ENCODE assay signal across 8 cellular contexts in genomic region chr21:17783816-17784598, GRCh38. TPM values are rescaled to one million over a fixed set of nuclear protein-coding genes. Genes with fewer than 3 reads are reported as not detected.
DNase-seq lines count a peak whose midpoint lies in the region; ATAC-seq and TF ChIP-seq lines count a peak whose summit lies in the region.

No MANE protein-coding gene starts in this region.

- TF ChIP-seq CTCF in HFFc6 (IDR thresholded peaks at IDR 0.05), result no peak

- peaks cover 13 to 22% (median 15%) of the 10 kb centered on the region in 3 donors for H3K36me3 Mint-ChIP-seq in CD8-positive, alpha-beta memory T cell
- peaks cover 30% of the 10 kb centered on the region for H3K36me3 Mint-ChIP-seq in activated naive CD8-positive, alpha-beta T cell treated with anti-CD3 and anti-CD28 coated beads, Interleukin-2, amount 50 U/mL, for 24 hours (ENCODE audit: low read depth)
- peaks cover 25% of the 10 kb centered on the region for H3K36me3 Mint-ChIP-seq in HFFc6 (ENCODE audit: low read depth)

- peaks cover 94% of the 10 kb centered on the region for H3K4me1 ChIP-seq in CD8-positive, alpha-beta memory T cell (ENCODE audit: insufficient read depth, low read length)

- H3K27me3 ChIP-seq in CD8-positive, alpha-beta memory T cell (ENCODE audit: insufficient read depth, low read length, poor library complexity, severe bottlenecking), result no peaks in the 10 kb centered on the region

- ATAC-seq in GM19463 (IDR thresholded peaks at IDR 0.05; ENCODE audit: unreplicated experiment) (peak; percentile 54), HG03469 (IDR thresholded peaks at IDR 0.05; ENCODE audit: unreplicated experiment) (peak; percentile 35)
- peak; percentile 55 for ATAC-seq in activated naive CD8-positive, alpha-beta T cell treated with anti-CD3 and anti-CD28 coated beads, Interleukin-2, amount 50 U/mL, for 24 hours

- H3K27ac Mint-ChIP-seq in CD8-positive, alpha-beta memory T cell, result peak overlapping the region; percentile 79 to 96 (median 91)
- H3K27ac Mint-ChIP-seq in activated naive CD8-positive, alpha-beta T cell treated with anti-CD3 and anti-CD28 coated beads, Interleukin-2, amount 50 U/mL, for 24 hours, result peak overlapping the region; percentile 93
- no peak overlapping the region for H3K27ac Mint-ChIP-seq in HFFc6

- H3K36me3 ChIP-seq in CD8-positive, alpha-beta memory T cell (ENCODE audit: insufficient read depth, low read length), result no peaks in the 10 kb centered on the region

- H3K27me3 Mint-ChIP-seq in CD8-positive, alpha-beta memory T cell, result no peaks in the 10 kb centered on the region
- no peaks in the 10 kb centered on the region for H3K27me3 Mint-ChIP-seq in activated naive CD8-positive, alpha-beta T cell treated with anti-CD3 and anti-CD28 coated beads, Interleukin-2, amount 50 U/mL, for 24 hours
- H3K27me3 Mint-ChIP-seq in HFFc6 (ENCODE audit: insufficient read depth), result no peaks in the 10 kb centered on the region; the same call in none of the 2 replicates

- peak overlapping the region; percentile 59 to 88 (median 86) for H3K4me3 Mint-ChIP-seq in CD8-positive, alpha-beta memory T cell
- H3K4me3 Mint-ChIP-seq in activated naive CD8-positive, alpha-beta T cell treated with anti-CD3 and anti-CD28 coated beads, Interleukin-2, amount 50 U/mL, for 24 hours, result peak overlapping the region; percentile 76
- H3K4me3 Mint-ChIP-seq in HFFc6, result no peak overlapping the region

- peak overlapping the region; percentile 46 for H3K27ac ChIP-seq in CD8-positive, alpha-beta memory T cell (ENCODE audit: low read depth, low read length)
- no peak overlapping the region for H3K27ac ChIP-seq in substantia nigra (ENCODE audit: low read depth, low read length, poor library complexity, severe bottlenecking)

- CTCF ChIA-PET in CD8-positive, alpha-beta memory T cell (lab: Charles Lee), result interaction anchor here (0.8 to 2.8 kb wide), 9 partner anchors 9 to 94 kb away, joined by 3 to 11 read pairs (median 4); partner anchors contain the start of gene C21orf91

- H3K4me1 Mint-ChIP-seq in CD8-positive, alpha-beta memory T cell, result peaks cover 96 to 100% (median 100%) of the 10 kb centered on the region in 3 donors
- peaks cover 99% of the 10 kb centered on the region for H3K4me1 Mint-ChIP-seq in activated naive CD8-positive, alpha-beta T cell treated with anti-CD3 and anti-CD28 coated beads, Interleukin-2, amount 50 U/mL, for 24 hours
- peaks cover 9% of the 10 kb centered on the region; the same call in 1 of the 2 replicates for H3K4me1 Mint-ChIP-seq in HFFc6 (ENCODE audit: low read depth)

- no peaks in the 10 kb centered on the region for H3K9me3 Mint-ChIP-seq in CD8-positive, alpha-beta memory T cell
- peaks cover 4% of the 10 kb centered on the region for H3K9me3 Mint-ChIP-seq in activated naive CD8-positive, alpha-beta T cell treated with anti-CD3 and anti-CD28 coated beads, Interleukin-2, amount 50 U/mL, for 24 hours
- H3K9me3 Mint-ChIP-seq in HFFc6, result no peaks in the 10 kb centered on the region

- POLR2A ChIA-PET in CD8-positive, alpha-beta memory T cell (lab: Charles Lee), result interaction anchor here (0.6 to 5.8 kb wide), 8 partner anchors 9 to 101 kb away, joined by 3 to 53 read pairs (median 5); partner anchors contain the start of gene C21orf91

- peak in 2 of 5 donors; percentile 38 to 44 for DNase-seq in CD8-positive, alpha-beta memory T cell
- no peak for DNase-seq in activated naive CD8-positive, alpha-beta T cell treated with anti-CD3 and anti-CD28 coated beads, Interleukin-2, amount 50 U/mL, for 24 hours
- DNase-seq in NCI-H524 (lab: John Stamatoyannopoulos, UW) (no peak), HFFc6 (no peak), SW480 (ENCODE audit: low spot score) (no peak), substantia nigra (lab: John Stamatoyannopoulos, UW) (no peak)

- H3K4me3 ChIP-seq in CD8-positive, alpha-beta memory T cell (ENCODE audit: low read length), result peak overlapping the region; percentile 37

- H3K9me3 ChIP-seq in CD8-positive, alpha-beta memory T cell (ENCODE audit: low read length), result no peaks in the 10 kb centered on the region

RNA-seq across cellular contexts. Expression of gene C21orf91, which starts 35.1 kb away (rescaled TPM):
- total RNA-seq in CD8-positive, alpha-beta memory T cell, result 10 to 100 TPM; 39.6 to 42.8 TPM
- 54.1 TPM for polyA plus RNA-seq in CD8-positive, alpha-beta memory T cell
- 10 to 100 TPM in 2 of 6 experiments, 1 to 10 TPM in 4; 7.4 to 11.1 (median 9.0) TPM for total RNA-seq in HFFc6 (2021; fragmentation: NEBNext Ultra II Directional; extraction: Animal tissue kit (Norgen Biotek cat#: 25700))
